21 cellular contexts compared by ENCODE assay signal in the genomic region with DNA sequence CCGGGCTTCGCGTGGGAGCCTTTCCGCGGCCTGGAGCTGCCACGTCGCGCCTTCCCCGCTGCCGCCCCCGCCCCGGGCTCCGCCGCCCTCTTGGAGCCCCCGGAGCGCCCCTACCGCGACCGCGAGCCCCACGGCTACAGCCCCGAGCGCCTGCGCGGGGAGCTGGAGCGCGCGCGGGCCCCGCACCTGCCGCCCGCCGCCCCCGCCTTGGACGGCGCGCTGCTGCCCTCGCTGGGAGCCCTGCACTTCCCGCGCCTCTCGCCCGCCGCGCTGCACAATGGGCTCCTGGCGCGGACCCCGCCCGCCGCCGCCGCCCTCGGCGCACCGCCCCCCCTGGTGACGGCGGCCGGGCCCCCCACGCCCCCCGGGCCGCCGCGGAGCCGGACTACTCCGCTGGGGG. TPM values are rescaled to one million over a fixed set of nuclear protein-coding genes. Genes with fewer than 3 reads are reported as not detected.
"Had no signal": no experiment of that assay in that cellular context is flagged by ENCODE, and none has a peak within 500 bp of the region (broad histone marks: within the 10 kb centered on the region; RNA-seq: fewer than 3 reads in every experiment).

No MANE protein-coding gene starts in this region.

- H3K4me3 Mint-ChIP-seq: activated CD4-positive, alpha-beta T cell treated with anti-CD3 and anti-CD28 coated beads, Interleukin-2, amount 10 ng/mL, durations not matched to agents 7 days and 5 days; activated naive CD4-positive, alpha-beta T cell treated with anti-CD3 and anti-CD28 coated beads, Interleukin-2, amount 10 ng/mL, durations not matched to agents 7 days and 5 days; activated T-helper 17 cell treated with anti-CD3 and anti-CD28 coated beads, Interleukin-2, amount 50 U/mL, for 72 hours; naive B cell had no signal

- ATAC-seq: activated T-helper 17 cell treated with anti-CD3 and anti-CD28 coated beads, Interleukin-2, amount 50 U/mL, for 72 hours; body of pancreas; left lung had no signal

- H3K4me1 Mint-ChIP-seq: activated CD4-positive, alpha-beta T cell treated with anti-CD3 and anti-CD28 coated beads, Interleukin-2, amount 10 ng/mL, durations not matched to agents 7 days and 5 days; activated naive CD4-positive, alpha-beta T cell treated with anti-CD3 and anti-CD28 coated beads, Interleukin-2, amount 10 ng/mL, durations not matched to agents 7 days and 5 days; activated T-helper 17 cell treated with anti-CD3 and anti-CD28 coated beads, Interleukin-2, amount 50 U/mL, for 72 hours; naive B cell had no signal

- H3K9me3 ChIP-seq: body of pancreas, left lung, tibial nerve had no signal

- H3K4me3 ChIP-seq: body of pancreas had no signal

- H3K27ac ChIP-seq: body of pancreas, epithelial cell of prostate, left lung, right atrium auricular region had no signal

- H3K9me3 Mint-ChIP-seq: activated CD4-positive, alpha-beta T cell treated with anti-CD3 and anti-CD28 coated beads, Interleukin-2, amount 10 ng/mL, durations not matched to agents 7 days and 5 days; activated naive CD4-positive, alpha-beta T cell treated with anti-CD3 and anti-CD28 coated beads, Interleukin-2, amount 10 ng/mL, durations not matched to agents 7 days and 5 days; activated T-helper 17 cell treated with anti-CD3 and anti-CD28 coated beads, Interleukin-2, amount 50 U/mL, for 72 hours; naive B cell had no signal

- H3K27me3 Mint-ChIP-seq: activated CD4-positive, alpha-beta T cell treated with anti-CD3 and anti-CD28 coated beads, Interleukin-2, amount 10 ng/mL, durations not matched to agents 7 days and 5 days; activated naive CD4-positive, alpha-beta T cell treated with anti-CD3 and anti-CD28 coated beads, Interleukin-2, amount 10 ng/mL, durations not matched to agents 7 days and 5 days; activated T-helper 17 cell treated with anti-CD3 and anti-CD28 coated beads, Interleukin-2, amount 50 U/mL, for 72 hours; naive B cell had no signal

- H3K27me3 ChIP-seq: body of pancreas, left lung, right atrium auricular region, tibial nerve had no signal

- H3K4me1 ChIP-seq: body of pancreas, right atrium auricular region had no signal

- H3K27ac Mint-ChIP-seq: activated CD4-positive, alpha-beta T cell treated with anti-CD3 and anti-CD28 coated beads, Interleukin-2, amount 10 ng/mL, durations not matched to agents 7 days and 5 days; activated naive CD4-positive, alpha-beta T cell treated with anti-CD3 and anti-CD28 coated beads, Interleukin-2, amount 10 ng/mL, durations not matched to agents 7 days and 5 days; activated T-helper 17 cell treated with anti-CD3 and anti-CD28 coated beads, Interleukin-2, amount 50 U/mL, for 72 hours had no signal

- DNase-seq: activated CD4-positive, alpha-beta T cell treated with anti-CD3 and anti-CD28 coated beads, Interleukin-2, amount 10 ng/mL, durations not matched to agents 7 days and 5 days; activated CD4-positive, CD25-positive, alpha-beta regulatory T cell; activated naive CD4-positive, alpha-beta T cell treated with anti-CD3 and anti-CD28 coated beads, Interleukin-2, amount 10 ng/mL, durations not matched to agents 7 days and 5 days; activated T-cell treated with anti-CD3 and anti-CD28 coated beads for 4 hours; body of pancreas; central memory CD4-positive, alpha-beta T cell; cortex of kidney; effector memory CD4-positive, alpha-beta T cell; hippocampal formation; islet precursor cell; left lung; midbrain; naive B cell had no signal

RNA-seq across cellular contexts. Expression of a gene that starts 27.1 kb away (rescaled TPM):
- total RNA-seq: activated CD4-positive, alpha-beta T cell treated with anti-CD3 and anti-CD28 coated beads, Interleukin-2, amount 10 ng/mL, durations not matched to agents 7 days and 5 days; activated CD8-positive, alpha-beta memory T cell treated with anti-CD3 and anti-CD28 coated beads for 36 hours; activated T-helper 17 cell treated with anti-CD3 and anti-CD28 coated beads, Interleukin-2, amount 50 U/mL, for 72 hours; body of pancreas; right atrium auricular region; SK-MEL-5; tibial nerve had no signal

RNA-seq across cellular contexts. Expression of a gene that starts 35.3 kb away (rescaled TPM):
- total RNA-seq: activated CD4-positive, alpha-beta T cell treated with anti-CD3 and anti-CD28 coated beads, Interleukin-2, amount 10 ng/mL, durations not matched to agents 7 days and 5 days; activated CD8-positive, alpha-beta memory T cell treated with anti-CD3 and anti-CD28 coated beads for 36 hours; activated T-helper 17 cell treated with anti-CD3 and anti-CD28 coated beads, Interleukin-2, amount 50 U/mL, for 72 hours; left lung; posterior vena cava; right atrium auricular region; SK-MEL-5; subcutaneous adipose tissue; tibial nerve had no signal
